7 cellular contexts compared by ENCODE assay signal in the genomic region with DNA sequence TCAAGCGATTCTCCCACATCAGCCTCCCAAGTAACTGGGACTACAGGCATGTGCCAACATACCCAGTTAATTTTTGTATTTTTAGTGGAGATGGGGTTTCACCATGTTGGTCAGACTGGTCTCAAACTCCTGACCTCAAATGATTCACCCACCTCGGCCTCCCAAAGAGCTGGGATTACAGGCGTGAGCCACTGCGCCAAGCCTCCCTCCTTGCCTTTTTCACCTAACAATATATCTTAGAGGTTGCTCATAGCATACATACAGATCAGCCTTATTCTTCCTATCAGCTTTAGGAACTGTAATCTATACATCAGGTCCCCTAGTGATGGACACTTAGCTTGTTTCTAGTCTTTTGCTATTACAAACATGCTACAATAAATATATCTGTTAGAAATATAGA. TPM values are rescaled to one million over a fixed set of nuclear protein-coding genes. Genes with fewer than 3 reads are reported as not detected.
"Had no signal": no experiment of that assay in that cellular context is flagged by ENCODE, and none has a peak within 500 bp of the region (broad histone marks: within the 10 kb centered on the region; RNA-seq: fewer than 3 reads in every experiment).

No MANE protein-coding gene starts in this region.

RNA-seq across cellular contexts. Expression of gene PKDCC, which starts 33.3 kb away (rescaled TPM):
- total RNA-seq: activated CD4-positive, alpha-beta memory T cell treated with anti-CD3 and anti-CD28 coated beads, Interleukin-2, amount 10 ng/mL, durations not matched to agents 7 days and 5 days; activated CD4-positive, alpha-beta T cell treated with anti-CD3 and anti-CD28 coated beads for 36 hours; activated CD4-positive, alpha-beta T cell treated with anti-CD3 and anti-CD28 coated beads, Interleukin-2, amount 10 ng/mL, durations not matched to agents 7 days and 5 days; activated CD8-positive, alpha-beta memory T cell treated with anti-CD3 and anti-CD28 coated beads, Interleukin-2, amount 10 ng/mL, durations not matched to agents 7 days and 5 days; activated CD8-positive, alpha-beta T cell treated with anti-CD3 and anti-CD28 coated beads, Interleukin-2, amount 10 ng/mL, durations not matched to agents 7 days and 5 days; activated naive CD8-positive, alpha-beta T cell treated with anti-CD3 and anti-CD28 coated beads, Interleukin-2, amount 10 ng/mL, durations not matched to agents 7 days and 5 days; T-helper 1 cell treated with Interleukin-12 subunit alpha and Interleukin-12 subunit beta and Interleukin-4 antibody, amounts not matched to agents 30 ng/mL and 1 ng/mL, for 36 hours had no signal
